In genomic region chr5:38553001-38553521, GRCh38 we compare ENCODE assay signal across 1 cellular context.
TF ChIP-seq lines count a peak whose summit lies in the region.

No MANE protein-coding gene starts in this region.

TF ChIP-seq in HepG2, 621 proteins besides CTCF, POLR2A, EP300 and RAD21:
- TF ChIP-seq BORCS8-MEF2B (CRISPR knock-in tag; IDR thresholded peaks at IDR 0.05) (no peak), ZMYM3 (CRISPR knock-in tag; IDR thresholded peaks at IDR 0.05) (0 out of 2 replicates have a peak, but pooled peaks have one; percentile 34), MIXL1 (CRISPR knock-in tag; IDR thresholded peaks at IDR 0.05) (no peak)
